11 cellular contexts compared by ENCODE assay signal in genomic region chr16:88978608-88979346, GRCh38. TPM values are rescaled to one million over a fixed set of nuclear protein-coding genes. Genes with fewer than 3 reads are reported as not detected.
DNase-seq lines count a peak whose midpoint lies in the region; ATAC-seq and TF ChIP-seq lines count a peak whose summit lies in the region.
"Had no signal": no experiment of that assay in that cellular context is flagged by ENCODE, and none has a peak within 500 bp of the region (broad histone marks: within the 10 kb centered on the region; RNA-seq: fewer than 3 reads in every experiment).

No MANE protein-coding gene starts in this region.

- no peaks in the 10 kb centered on the region for H3K9me3 ChIP-seq in Loucy (ENCODE audit: insufficient read depth, low read depth, low read length)
- H3K9me3 ChIP-seq: pancreas had no signal

- H3K9ac ChIP-seq in Loucy (ENCODE audit: low read depth, low read length, poor library complexity, severe bottlenecking): peak overlapping the region; percentile 100

- H2AFZ ChIP-seq in Loucy (ENCODE audit: low read length): no peak overlapping the region

- H3K27me3 ChIP-seq in Loucy (ENCODE audit: insufficient read depth, low read length, poor library complexity, severe bottlenecking): peaks cover 12% of the 10 kb centered on the region
- H3K27me3 ChIP-seq: pancreas had no signal

- H4K20me1 ChIP-seq in Loucy (ENCODE audit: insufficient read depth, low read length, poor library complexity, severe bottlenecking): peaks cover 21% of the 10 kb centered on the region

- ATAC-seq in GM21529 (IDR thresholded peaks at IDR 0.05; ENCODE audit: unreplicated experiment) (peak; percentile 41), esophagus mucosa (peak; percentile 14), GM18873 (IDR thresholded peaks at IDR 0.05; ENCODE audit: low FRiP score, unreplicated experiment) (no peak), GM18870 (IDR thresholded peaks at IDR 0.05; ENCODE audit: unreplicated experiment) (no peak)
- ATAC-seq: pancreas had no signal

- H3K4me2 ChIP-seq in Loucy (ENCODE audit: low read depth, low read length, poor library complexity, severe bottlenecking): peak overlapping the region; percentile 97

- H3K79me2 ChIP-seq in Loucy (ENCODE audit: insufficient read depth, low read length): peaks cover 50% of the 10 kb centered on the region

- no peaks in the 10 kb centered on the region for H3K9me2 ChIP-seq in Loucy (replicated peaks; ENCODE audit: low read depth, low read length)

- peaks cover 10% of the 10 kb centered on the region for H3F3A ChIP-seq in Loucy (ENCODE audit: low read depth)

- TF ChIP-seq CTCF in GM12875 (IDR thresholded peaks at IDR 0.05; ENCODE audit: borderline replicate concordance, insufficient read depth, low read depth, low read length): no peak
- TF ChIP-seq CTCF in Loucy (conservative IDR thresholded peaks at IDR 0.05; ENCODE audit: low read length): 0 out of 2 replicates have a peak, but pooled peaks have one; percentile 8

- peaks cover 43% of the 10 kb centered on the region for H3K4me1 ChIP-seq in Loucy (ENCODE audit: insufficient read depth, low read length, poor library complexity, severe bottlenecking)
- H3K4me1 ChIP-seq: pancreas had no signal

- DNase-seq in activated naive CD4-positive, alpha-beta T cell (lab: John Stamatoyannopoulos, UW): no peak
- DNase-seq in activated CD8-positive, alpha-beta memory T cell treated with anti-CD3 and anti-CD28 coated beads, Interleukin-2, amount 50 U/mL, for 48 hours: no peak
- DNase-seq: activated CD4-positive, alpha-beta memory T cell treated with anti-CD3 and anti-CD28 coated beads, Interleukin-2, amount 10 ng/mL, durations not matched to agents 7 days and 5 days had no signal

- H3K4me3 ChIP-seq in GM12875 (ENCODE audit: low read depth, low read length) (peak overlapping the region; percentile 89), Loucy (ENCODE audit: low read length, poor library complexity, severe bottlenecking) (peak overlapping the region; percentile 98)
- H3K4me3 ChIP-seq: pancreas had no signal

- H3K36me3 ChIP-seq in Loucy (ENCODE audit: insufficient read depth, low read length): no peaks in the 10 kb centered on the region
- H3K36me3 ChIP-seq: pancreas had no signal

RNA-seq across cellular contexts. Expression of gene CBFA2T3, which starts 1.8 kb away (rescaled TPM):
- total RNA-seq in esophagus mucosa: 1.1 TPM
- total RNA-seq: activated CD4-positive, alpha-beta memory T cell treated with anti-CD3 and anti-CD28 coated beads, Interleukin-2, amount 10 ng/mL, durations not matched to agents 7 days and 5 days; NCI-H460 had no signal

Comparison
In these comparisons a context has a peak if more than half of its experiments do, and no peak if none do; other contexts are left out.
1. ATAC-seq: peak in GM21529 (single experiment) and esophagus mucosa (single experiment); none in GM18873 (single experiment) and GM18870 (single experiment).